ENCODE assay signal across 28 cellular contexts in genomic region chr1:9081473-9081872, GRCh38. TPM values are rescaled to one million over a fixed set of nuclear protein-coding genes. Genes with fewer than 3 reads are reported as not detected.
"Had no signal": no experiment of that assay in that cellular context is flagged by ENCODE, and none has a peak within 500 bp of the region (broad histone marks: within the 10 kb centered on the region; RNA-seq: fewer than 3 reads in every experiment).

No MANE protein-coding gene starts in this region.

- H3K4me2 ChIP-seq: neural progenitor cell had no signal

- DNase-seq: activated CD4-positive, alpha-beta T cell treated with anti-CD3 and anti-CD28 coated beads, Interleukin-2, amount 50 U/mL, for 4 hours; activated CD8-positive, alpha-beta memory T cell treated with anti-CD3 and anti-CD28 coated beads for 24 hours; activated CD8-positive, alpha-beta memory T cell treated with anti-CD3 and anti-CD28 coated beads, Interleukin-2, amount 50 U/mL, for 4 hours; activated naive CD4-positive, alpha-beta T cell treated with Interleukin-2 at 50 U/mL for 16 hours; activated naive CD8-positive, alpha-beta T cell treated with anti-CD3 and anti-CD28 coated beads, Interleukin-2, amount 10 ng/mL, durations not matched to agents 7 days and 5 days; activated T-cell treated with anti-CD3 and anti-CD28 coated beads, Interleukin-2, amount 50 U/mL, for 24 hours; amniotic stem cell; cerebellar nuclear complex; endodermal cell; immature natural killer cell; left ventricle myocardium inferior; naive thymus-derived CD8-positive, alpha-beta T cell; stimulated activated CD4-positive, alpha-beta T cell treated with anti-CD3 and anti-CD28 coated beads, Interleukin-2, amount 100 ng/mL, for 24 hours; stimulated activated naive CD8-positive, alpha-beta T cell treated with anti-CD3 and anti-CD28 coated beads, Interleukin-15, amount 100 ng/mL, for 72 hours; tibial artery had no signal

- H3K4me3 Mint-ChIP-seq: activated naive CD8-positive, alpha-beta T cell treated with anti-CD3 and anti-CD28 coated beads, Interleukin-2, amount 10 ng/mL, durations not matched to agents 7 days and 5 days; activated T-cell treated with anti-CD3 and anti-CD28 coated beads, Interleukin-2, amount 50 U/mL, for 24 hours; endodermal cell; immature natural killer cell; naive thymus-derived CD8-positive, alpha-beta T cell; neural progenitor cell; stimulated activated effector memory CD8-positive, alpha-beta T cell treated with anti-CD3 and anti-CD28 coated beads, Interleukin-12 subunit alpha, Interleukin-12 subunit beta, amount 100 ng/mL, for 72 hours; stimulated activated naive CD8-positive, alpha-beta T cell treated with anti-CD3 and anti-CD28 coated beads, Interleukin-15, amount 100 ng/mL, for 72 hours had no signal

- H3K4me1 ChIP-seq: neural progenitor cell had no signal

- H3K9ac ChIP-seq: neural progenitor cell had no signal

- H3K27ac ChIP-seq: coronary artery, left ventricle myocardium inferior, neural progenitor cell, tibial artery had no signal

- H3K36me3 ChIP-seq: left ventricle myocardium inferior, neural progenitor cell, tibial artery had no signal

- H3K27me3 ChIP-seq: neural progenitor cell had no signal

- ATAC-seq: naive thymus-derived CD8-positive, alpha-beta T cell; sciatic nerve; stimulated activated effector memory CD8-positive, alpha-beta T cell treated with anti-CD3 and anti-CD28 coated beads, Interleukin-12 subunit alpha, Interleukin-12 subunit beta, amount 100 ng/mL, for 72 hours; stimulated activated naive CD8-positive, alpha-beta T cell treated with anti-CD3 and anti-CD28 coated beads, Interleukin-15, amount 100 ng/mL, for 72 hours had no signal

- H2AFZ ChIP-seq: neural progenitor cell had no signal

- H3K9me3 ChIP-seq: left ventricle myocardium inferior, tibial artery had no signal

- H3K36me3 Mint-ChIP-seq: immature natural killer cell; naive thymus-derived CD8-positive, alpha-beta T cell; stimulated activated effector memory CD8-positive, alpha-beta T cell treated with anti-CD3 and anti-CD28 coated beads, Interleukin-12 subunit alpha, Interleukin-12 subunit beta, amount 100 ng/mL, for 72 hours had no signal

- H3K4me3 ChIP-seq: coronary artery, left ventricle myocardium inferior, neural progenitor cell, tibial artery had no signal

- H3K27ac Mint-ChIP-seq: activated naive CD8-positive, alpha-beta T cell treated with anti-CD3 and anti-CD28 coated beads, Interleukin-2, amount 10 ng/mL, durations not matched to agents 7 days and 5 days; activated T-cell treated with anti-CD3 and anti-CD28 coated beads, Interleukin-2, amount 50 U/mL, for 24 hours; activated T-helper 2 cell treated with anti-CD3 and anti-CD28 coated beads, Interferon-gamma antibody, Interleukin-2, Interleukin-4, amounts not matched to agents 10 μg/mL and 5 μg/mL and 100 μg/mL, durations not matched to agents 14 hours and 24 hours and 36 hours; endodermal cell; immature natural killer cell; neural progenitor cell; stimulated activated effector memory CD8-positive, alpha-beta T cell treated with anti-CD3 and anti-CD28 coated beads, Interleukin-12 subunit alpha, Interleukin-12 subunit beta, amount 100 ng/mL, for 72 hours; stimulated activated naive CD8-positive, alpha-beta T cell treated with anti-CD3 and anti-CD28 coated beads, Interleukin-15, amount 100 ng/mL, for 72 hours had no signal

RNA-seq across cellular contexts. Expression of gene SLC2A5, which starts 12.0 kb away (rescaled TPM):
- total RNA-seq: activated naive CD8-positive, alpha-beta T cell treated with anti-CD3 and anti-CD28 coated beads, Interleukin-2, amount 10 ng/mL, durations not matched to agents 7 days and 5 days; activated T-helper 2 cell treated with anti-CD3 and anti-CD28 coated beads, Interferon-gamma antibody, Interleukin-2, Interleukin-4, amounts not matched to agents 10 μg/mL and 5 μg/mL and 100 μg/mL, durations not matched to agents 14 hours and 24 hours and 36 hours; endodermal cell had no signal

RNA-seq across cellular contexts. Expression of gene SLC2A7, which starts 55.2 kb away (rescaled TPM):
- total RNA-seq: activated T-helper 2 cell treated with anti-CD3 and anti-CD28 coated beads, Interferon-gamma antibody, Interleukin-2, Interleukin-4, amounts not matched to agents 10 μg/mL and 5 μg/mL and 100 μg/mL, durations not matched to agents 14 hours and 24 hours and 36 hours; bronchial epithelial cell; endodermal cell; fibroblast of villous mesenchyme; glomerular endothelial cell; left ventricle myocardium inferior; lung microvascular endothelial cell; naive thymus-derived CD8-positive, alpha-beta T cell; osteoblast; posterior vena cava; renal cortical epithelial cell; sciatic nerve; ureter had no signal
